8 cellular contexts compared by ENCODE assay signal in genomic region chr17:27333410-27333980, GRCh38. TPM values are rescaled to one million over a fixed set of nuclear protein-coding genes. Genes with fewer than 3 reads are reported as not detected.
DNase-seq lines count a peak whose midpoint lies in the region; ATAC-seq, FAIRE-seq and TF ChIP-seq lines count a peak whose summit lies in the region.

No MANE protein-coding gene starts in this region.

- peak in 1 of 5 donors; percentile 39 for DNase-seq in CD8-positive, alpha-beta memory T cell
- DNase-seq in RWPE2 (ENCODE audit: low spot score) (no peak), NOMO-1 (lab: John Stamatoyannopoulos, UW; ENCODE audit: unreplicated experiment in 2 of 2) (no peak), frontal cortex (ENCODE audit: low spot score in 2 of 2) (no peak)
- no peak for DNase-seq in effector memory CD4-positive, alpha-beta T cell

- H2AFZ ChIP-seq in neuron (ENCODE audit: low read depth, low read length) = peak overlapping the region; percentile 64

- no peaks in the 10 kb centered on the region for H3K36me3 ChIP-seq in CD8-positive, alpha-beta memory T cell (ENCODE audit: insufficient read depth, low read length)
- H3K36me3 ChIP-seq in RWPE2 (ENCODE audit: low read depth) (no peaks in the 10 kb centered on the region), neuron (ENCODE audit: insufficient read depth, low read length) (no peaks in the 10 kb centered on the region)
- no peaks in the 10 kb centered on the region for H3K36me3 ChIP-seq in effector memory CD4-positive, alpha-beta T cell (ENCODE audit: control insufficient read depth, insufficient read depth, low read length)

- no peak for TF ChIP-seq CTCF in RWPE2 (IDR thresholded peaks at IDR 0.05; ENCODE audit: poor library complexity, severe bottlenecking)

- ATAC-seq in RWPE2 (ENCODE audit: low read depth) (no peak), GM18868 (IDR thresholded peaks at IDR 0.05; ENCODE audit: unreplicated experiment) (no peak), GM19023 (IDR thresholded peaks at IDR 0.05; ENCODE audit: unreplicated experiment) (no peak)

- peak overlapping the region; percentile 67 to 94 (median 90) for H3K27ac Mint-ChIP-seq in CD8-positive, alpha-beta memory T cell

- H3K9me3 Mint-ChIP-seq in CD8-positive, alpha-beta memory T cell = no peaks in the 10 kb centered on the region

- peaks cover 0 to 3% of the 10 kb centered on the region in 2 donors for H3K27me3 Mint-ChIP-seq in CD8-positive, alpha-beta memory T cell

- peaks cover 15 to 26% (median 19%) of the 10 kb centered on the region in 3 donors for H3K4me1 Mint-ChIP-seq in CD8-positive, alpha-beta memory T cell

- no peaks in the 10 kb centered on the region for H3K27me3 ChIP-seq in CD8-positive, alpha-beta memory T cell (ENCODE audit: insufficient read depth, low read length, poor library complexity, severe bottlenecking)
- no peaks in the 10 kb centered on the region for H3K27me3 ChIP-seq in RWPE2 (ENCODE audit: insufficient read depth, poor library complexity, severe bottlenecking)
- no peaks in the 10 kb centered on the region for H3K27me3 ChIP-seq in effector memory CD4-positive, alpha-beta T cell (replicated peaks; ENCODE audit: control insufficient read depth, insufficient read depth, low read length, poor library complexity, severe bottlenecking)
- no peaks in the 10 kb centered on the region for H3K27me3 ChIP-seq in neuron (ENCODE audit: insufficient read depth, low read length)

- peak overlapping the region; percentile 80 to 92 (median 85) for H3K4me3 Mint-ChIP-seq in CD8-positive, alpha-beta memory T cell

- POLR2A ChIA-PET in CD8-positive, alpha-beta memory T cell (lab: Charles Lee) = interaction anchor here (1.0 to 1.3 kb wide), 2 partner anchors 39 to 96 kb away, joined by 7 to 19 read pairs; partner anchors contain the start of gene WSB1

- peak overlapping the region; percentile 82 for H3K4me3 ChIP-seq in CD8-positive, alpha-beta memory T cell (ENCODE audit: low read length)
- H3K4me3 ChIP-seq in RWPE2 (ENCODE audit: severe bottlenecking) (peak overlapping the region; percentile 29), neuron (ENCODE audit: low read length) (peak overlapping the region; percentile 49)
- peak overlapping the region; percentile 59 for H3K4me3 ChIP-seq in effector memory CD4-positive, alpha-beta T cell (ENCODE audit: insufficient read depth, low read depth, low read length, poor library complexity, severe bottlenecking)

- H3K4me1 ChIP-seq in CD8-positive, alpha-beta memory T cell (ENCODE audit: insufficient read depth, low read length) = no peaks in the 10 kb centered on the region
- H3K4me1 ChIP-seq in RWPE2 (ENCODE audit: insufficient read depth, poor library complexity, severe bottlenecking) (peaks cover 18% of the 10 kb centered on the region), neuron (ENCODE audit: insufficient read depth, low read length) (peaks cover 16% of the 10 kb centered on the region)
- peaks cover 12% of the 10 kb centered on the region for H3K4me1 ChIP-seq in effector memory CD4-positive, alpha-beta T cell (ENCODE audit: control insufficient read depth, insufficient read depth, low read length, poor library complexity, severe bottlenecking)

- no peaks in the 10 kb centered on the region for H3K36me3 Mint-ChIP-seq in CD8-positive, alpha-beta memory T cell

- no peak for FAIRE-seq in frontal cortex (lab: Jason Lieb, UNC)

- peak overlapping the region; percentile 73 for H3K27ac ChIP-seq in CD8-positive, alpha-beta memory T cell (ENCODE audit: low read depth, low read length)
- H3K27ac ChIP-seq in RWPE2 (ENCODE audit: poor library complexity, severe bottlenecking) = peak overlapping the region; percentile 64
- H3K27ac ChIP-seq in effector memory CD4-positive, alpha-beta T cell (ENCODE audit: insufficient read depth, low read length, poor library complexity, severe bottlenecking) = peak overlapping the region; percentile 62

- H3K9me3 ChIP-seq in CD8-positive, alpha-beta memory T cell (ENCODE audit: low read length) = no peaks in the 10 kb centered on the region
- H3K9me3 ChIP-seq in RWPE2 (ENCODE audit: severe bottlenecking) (no peaks in the 10 kb centered on the region), neuron (ENCODE audit: low read length) (no peaks in the 10 kb centered on the region)
- no peaks in the 10 kb centered on the region for H3K9me3 ChIP-seq in effector memory CD4-positive, alpha-beta T cell (ENCODE audit: control insufficient read depth, low read length)

- CTCF ChIA-PET in CD8-positive, alpha-beta memory T cell (lab: Charles Lee) = interaction anchor here (0.7 to 4.1 kb wide), 19 partner anchors 8 to 267 kb away, joined by 3 to 93 read pairs (median 5); partner anchors contain the start of gene WSB1

RNA-seq across cellular contexts. Expression of gene WSB1, which starts 39.6 kb away (rescaled TPM):
- total RNA-seq in CD8-positive, alpha-beta memory T cell = 10 to 100 TPM; 71.0 to 72.5 TPM
- 187 TPM for polyA plus RNA-seq in CD8-positive, alpha-beta memory T cell
- total RNA-seq in frontal cortex = 187 TPM

Comparison
In these comparisons a context has a peak if more than half of its experiments do, and no peak if none do; other contexts are left out.
1. H3K4me3 ChIP-seq: peak in every context shown above with its lines; median percentile 82 in CD8-positive, alpha-beta memory T cell; 59 in effector memory CD4-positive, alpha-beta T cell; 49 in neuron; 29 in RWPE2.